Comparison of ENCODE assay signal across 15 cellular contexts in the genomic region with DNA sequence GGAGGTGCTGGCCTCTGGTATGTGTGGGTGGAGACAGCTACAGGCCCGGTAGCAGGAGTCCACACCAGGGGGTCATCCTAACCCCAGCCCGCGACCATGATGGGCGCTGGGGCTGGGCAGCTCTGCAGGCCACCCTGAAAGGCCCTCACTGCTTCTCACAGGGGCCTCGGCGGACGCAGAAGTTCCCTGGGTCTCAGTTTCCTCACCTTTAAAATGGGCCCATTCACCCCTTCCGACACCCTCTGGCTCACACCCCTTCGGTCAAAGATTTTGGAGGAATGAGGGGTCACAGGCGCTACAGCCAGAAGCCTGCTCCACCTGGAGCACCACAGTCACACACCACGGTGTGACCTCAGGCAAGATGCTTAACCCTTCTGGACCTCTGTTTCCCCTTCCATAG. TPM values are rescaled to one million over a fixed set of nuclear protein-coding genes. Genes with fewer than 3 reads are reported as not detected.
DNase-seq lines count a peak whose midpoint lies in the region; ATAC-seq, FAIRE-seq and TF ChIP-seq lines count a peak whose summit lies in the region.
"Had no signal": no experiment of that assay in that cellular context is flagged by ENCODE, and none has a peak within 500 bp of the region (broad histone marks: within the 10 kb centered on the region; RNA-seq: fewer than 3 reads in every experiment).

No MANE protein-coding gene starts in this region.

- H3K4me2 ChIP-seq in endothelial cell of umbilical vein (ENCODE audit: insufficient read depth, low read length) (peak overlapping the region; percentile 35), osteoblast (ENCODE audit: insufficient read depth, low read length) (peak overlapping the region; percentile 68)

- DNase-seq in heart left ventricle (no peak), Right ventricle myocardium superior (no peak), endothelial cell of umbilical vein (ENCODE audit: low read depth, low spot score) (no peak), osteoblast (ENCODE audit: insufficient read length, low spot score, missing footprints) (no peak), uterus (no peak), ACHN (no peak), frontal cortex (ENCODE audit: low spot score in 2 of 2) (no peak)
- no peak for DNase-seq in activated effector memory CD4-positive, alpha-beta T cell treated with anti-CD3 and anti-CD28 coated beads, Interleukin-2, amount 50 U/mL, for 16 hours
- DNase-seq: cortex of kidney, NCI-H1048, NCI-H345, T1000 had no signal

- TF ChIP-seq CTCF in heart left ventricle (IDR thresholded peaks at IDR 0.05), result no peak
- no peak for TF ChIP-seq CTCF in endothelial cell of umbilical vein (IDR thresholded peaks at IDR 0.05; ENCODE audit: extremely low read depth in 1 of 2, insufficient read depth in 1 of 2, low read depth in 1 of 2, low read length in 2 of 2)
- TF ChIP-seq CTCF in osteoblast (IDR thresholded peaks at IDR 0.05; ENCODE audit: extremely low read depth, low read depth, low read length), result no peak
- no peak for TF ChIP-seq CTCF in uterus (IDR thresholded peaks at IDR 0.05)

- H3K27ac ChIP-seq in heart left ventricle (peak overlapping the region; percentile 75 to 97 (median 90)), endothelial cell of umbilical vein (ENCODE audit: insufficient read depth, low read depth, low read length) (peak overlapping the region; percentile 91), osteoblast (ENCODE audit: low read depth, low read length) (peak overlapping the region; percentile 96), uterus (peak overlapping the region; percentile 84 to 97)

- H3K9me1 ChIP-seq in endothelial cell of umbilical vein (replicated peaks; ENCODE audit: control insufficient read depth, extremely low read depth, insufficient read depth, low read length), result no peaks in the 10 kb centered on the region

- H3K4me3 ChIP-seq in heart left ventricle, result peak overlapping the region in 5 of 12 donors; percentile 11 to 99 (median 42)
- peak overlapping the region in 1 of 3 experiments; percentile 8 for H3K4me3 ChIP-seq in endothelial cell of umbilical vein (replicated peaks in 1 of 3; ENCODE audit: insufficient read depth in 1 of 3, low read depth in 1 of 3, low read length in 3 of 3)
- H3K4me3 ChIP-seq in osteoblast (ENCODE audit: insufficient read depth, low read length), result no peak overlapping the region
- no peak overlapping the region for H3K4me3 ChIP-seq in uterus

- BruUV-seq in endothelial cell of umbilical vein (replicated peaks; lab: Mats Ljungman, UMichigan), result no TSS peak

- FAIRE-seq in endothelial cell of umbilical vein (lab: Jason Lieb, UNC) (no peak), frontal cortex (lab: Jason Lieb, UNC) (no peak)
- FAIRE-seq: A204.1 had no signal

- no peaks in the 10 kb centered on the region for H3K9me3 ChIP-seq in heart left ventricle
- H3K9me3 ChIP-seq in endothelial cell of umbilical vein (replicated peaks; ENCODE audit: control insufficient read depth, insufficient read depth, low read length), result no peaks in the 10 kb centered on the region
- H3K9me3 ChIP-seq in osteoblast (ENCODE audit: low read depth, low read length), result no peaks in the 10 kb centered on the region
- no peaks in the 10 kb centered on the region for H3K9me3 ChIP-seq in uterus

- POLR2A ChIA-PET in endothelial cell of umbilical vein (lab: Charles Lee), result no interaction called here

- H2AFZ ChIP-seq in endothelial cell of umbilical vein (ENCODE audit: low read depth, low read length), result no peak overlapping the region
- no peak overlapping the region for H2AFZ ChIP-seq in osteoblast (ENCODE audit: low read length)

- ATAC-seq in heart left ventricle (no peak), Right ventricle myocardium superior (ENCODE audit: poor library complexity) (no peak)
- ATAC-seq: activated naive CD4-positive, alpha-beta T cell treated with anti-CD3 and anti-CD28 coated beads, Interleukin-2, amount 50 U/mL, for 72 hours had no signal

- TF ChIP-seq POLR2A in heart left ventricle (IDR thresholded peaks at IDR 0.05) (no peak), endothelial cell of umbilical vein (IDR thresholded peaks at IDR 0.05; ENCODE audit: low read depth, low read length) (no peak), uterus (IDR thresholded peaks at IDR 0.05) (no peak)

- H3K27me3 ChIP-seq in heart left ventricle (no peaks in the 10 kb centered on the region), endothelial cell of umbilical vein (ENCODE audit: control insufficient read depth in 2 of 2, insufficient read depth in 2 of 2, low read length in 2 of 2) (no peaks in the 10 kb centered on the region), osteoblast (ENCODE audit: insufficient read depth, low read length) (no peaks in the 10 kb centered on the region), uterus (no peaks in the 10 kb centered on the region)

- in situ Hi-C loops in ACHN (cut with HindIII; ENCODE audit: low pct_ligation_motif_present, low pct_unique_long_range_greater_than_20kb, low sequenced_read_pairs), result no loop called here

- peaks cover 97% of the 10 kb centered on the region for H3K79me2 ChIP-seq in endothelial cell of umbilical vein (ENCODE audit: control insufficient read depth, insufficient read depth, low read length)
- H3K79me2 ChIP-seq in osteoblast (ENCODE audit: insufficient read depth, low read length), result peaks cover 89% of the 10 kb centered on the region

- peaks cover 0 to 14% (median 0%) of the 10 kb centered on the region in 9 donors for H3K36me3 ChIP-seq in heart left ventricle
- H3K36me3 ChIP-seq in endothelial cell of umbilical vein (ENCODE audit: control insufficient read depth in 2 of 2, extremely low read depth in 1 of 2, insufficient read depth in 2 of 2, low read length in 2 of 2), result no peaks in the 10 kb centered on the region
- no peaks in the 10 kb centered on the region for H3K36me3 ChIP-seq in osteoblast (ENCODE audit: insufficient read depth, low read length)
- no peaks in the 10 kb centered on the region for H3K36me3 ChIP-seq in uterus

- CTCF ChIA-PET in endothelial cell of umbilical vein (lab: Charles Lee), result interaction anchor here (0.9 to 3.6 kb wide), 4 partner anchors 24 to 215 kb away, joined by 4 to 44 read pairs (median 10); no protein-coding TSS in a partner anchor

- peak overlapping the region; percentile 69 for H3K9ac ChIP-seq in endothelial cell of umbilical vein (replicated peaks; ENCODE audit: extremely low read depth, insufficient read depth, low read length)

- H4K20me1 ChIP-seq in endothelial cell of umbilical vein (replicated peaks; ENCODE audit: control insufficient read depth, extremely low read depth, insufficient read depth, low read length) (no peaks in the 10 kb centered on the region), osteoblast (ENCODE audit: insufficient read depth, low read length) (peaks cover 47% of the 10 kb centered on the region)

- WGBS in heart left ventricle, 4 donors, result 62 to 82% (median 67%) methylated on average over 11 of the region's 11 CpGs

- intact Hi-C loops in heart left ventricle (cut with DNase I), result loop anchor here in 1 of 10 donors (5.0 kb wide), 1 partner anchor 36 kb away; no protein-coding TSS in a partner anchor
- intact Hi-C loops in Right ventricle myocardium superior (cut with DNase I), result loop anchor here (5.0 kb wide), 1 partner anchor 106 kb away; no protein-coding TSS in a partner anchor
- intact Hi-C loops in endothelial cell of umbilical vein (cut with micrococcal nuclease), result loop anchor here (5.0 kb wide), 1 partner anchor 216 kb away; no protein-coding TSS in a partner anchor
- intact Hi-C loops in uterus (cut with DNase I; ENCODE audit: low total_unique reads), result no loop called here

- dilution Hi-C loops in endothelial cell of umbilical vein (cut with MboI; ENCODE audit: extremely low pct_ligation_motif_present, low sequenced_read_pairs), result no loop called here

- H3K4me1 ChIP-seq in heart left ventricle (peaks cover 20 to 100% (median 94%) of the 10 kb centered on the region in 12 donors), endothelial cell of umbilical vein (ENCODE audit: control insufficient read depth, extremely low read depth, insufficient read depth, low read length) (peaks cover 92% of the 10 kb centered on the region), osteoblast (ENCODE audit: insufficient read depth, low read length) (peaks cover 86% of the 10 kb centered on the region), uterus (peaks cover 22 to 53% of the 10 kb centered on the region in 2 donors)

TF ChIP-seq in endothelial cell of umbilical vein, 7 proteins besides CTCF, POLR2A, EP300 and RAD21 (continues in another document):
- TF ChIP-seq JUN (IDR thresholded peaks at IDR 0.05; ENCODE audit: borderline replicate concordance, insufficient read depth, insufficient read length, low read depth) (no peak), EZH2 (IDR thresholded peaks at IDR 0.05; ENCODE audit: borderline replicate concordance, low read depth, low read length, severe bottlenecking) (no peak), MYC (IDR thresholded peaks at IDR 0.05; ENCODE audit: low read depth, low read length) (no peak)

RNA-seq across cellular contexts. Expression of a gene that starts 8.0 kb away (rescaled TPM):
- total RNA-seq in heart left ventricle (100 to 1,000 TPM in 2 of 9 donors, 10 to 100 TPM in 7; 40.8 to 218 (median 64.9) TPM), Right ventricle myocardium superior (53.1 TPM), endothelial cell of umbilical vein (834 and 860 TPM in 2 replicates), osteoblast (126 and 134 TPM in 2 replicates), uterus (100 to 1,000 TPM in 3 of 4 donors, 10 to 100 TPM in 1; 54.7 to 343 (median 121) TPM), frontal cortex (16.7 TPM)
- polyA plus RNA-seq in heart left ventricle (10 to 100 TPM; 66.4 to 67.3 TPM), endothelial cell of umbilical vein (300 and 332 TPM in 2 replicates)
- 436 and 495 TPM in 2 replicates for polyA plus RNA-seq in endothelial cell of umbilical vein (2011; cell fraction: cytosol; rRNA removed)
- 1,145 and 1,490 TPM in 2 replicates for polyA plus RNA-seq in endothelial cell of umbilical vein (2011; cell fraction: nucleus; rRNA removed)
- polyA plus RNA-seq in endothelial cell of umbilical vein (2012), result 463 and 559 TPM in 2 replicates
- polyA minus RNA-seq in endothelial cell of umbilical vein, result 583 and 647 TPM in 2 replicates
- polyA minus RNA-seq in endothelial cell of umbilical vein (2011; cell fraction: cytosol; rRNA and poly(A)+ RNA removed), result 21.9 TPM
- 454 and 479 TPM in 2 replicates for polyA minus RNA-seq in endothelial cell of umbilical vein (2011; cell fraction: nucleus; rRNA and poly(A)+ RNA removed)

RNA-seq across cellular contexts. Expression of a gene that starts 55.5 kb away (rescaled TPM):
- total RNA-seq in heart left ventricle (not detected), Right ventricle myocardium superior (not detected), endothelial cell of umbilical vein (not detected in 2 replicates), osteoblast (not detected in 2 replicates), uterus (not detected), frontal cortex (not detected)
- polyA plus RNA-seq in heart left ventricle (not detected), endothelial cell of umbilical vein (not detected in 2 replicates)
- polyA plus RNA-seq in endothelial cell of umbilical vein (2011; cell fraction: cytosol; rRNA removed), result not detected in 2 replicates
- not detected in 2 replicates for polyA plus RNA-seq in endothelial cell of umbilical vein (2011; cell fraction: nucleus; rRNA removed)
- not detected in 2 replicates for polyA plus RNA-seq in endothelial cell of umbilical vein (2012)
- polyA minus RNA-seq in endothelial cell of umbilical vein, result not detected in 2 replicates
- polyA minus RNA-seq in endothelial cell of umbilical vein (2011; cell fraction: cytosol; rRNA and poly(A)+ RNA removed), result not detected
- not detected in 2 replicates for polyA minus RNA-seq in endothelial cell of umbilical vein (2011; cell fraction: nucleus; rRNA and poly(A)+ RNA removed)
- total RNA-seq: activated naive CD4-positive, alpha-beta T cell treated with anti-CD3 and anti-CD28 coated beads, Interleukin-2, amount 50 U/mL, for 72 hours; lower leg skin had no signal
